ENCODE assay signal across 14 cellular contexts in the genomic region with DNA sequence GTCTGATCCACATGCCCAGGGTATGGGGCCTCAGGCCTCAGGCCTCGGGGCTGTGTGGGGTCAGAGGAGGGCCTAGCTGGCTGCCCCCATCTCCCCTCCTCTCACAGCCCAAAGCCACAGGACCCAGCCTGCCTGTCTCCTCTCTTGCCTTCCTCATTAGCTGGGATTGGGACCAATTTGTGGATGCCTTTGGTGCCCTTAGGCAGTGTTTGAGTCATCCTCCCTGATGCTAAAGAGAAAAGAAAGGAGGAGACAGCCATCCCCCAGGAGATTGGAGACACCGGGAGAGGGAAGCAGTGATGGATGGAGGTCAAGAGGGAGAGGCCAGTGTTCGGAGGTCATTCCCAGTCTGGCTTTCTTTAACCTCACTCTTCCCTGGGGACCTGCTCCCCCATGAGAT. TPM values are rescaled to one million over a fixed set of nuclear protein-coding genes. Genes with fewer than 3 reads are reported as not detected.
DNase-seq lines count a peak whose midpoint lies in the region; ATAC-seq and TF ChIP-seq lines count a peak whose summit lies in the region.
"Had no signal": no experiment of that assay in that cellular context is flagged by ENCODE, and none has a peak within 500 bp of the region (broad histone marks: within the 10 kb centered on the region; RNA-seq: fewer than 3 reads in every experiment).

No MANE protein-coding gene starts in this region.

- no peaks in the 10 kb centered on the region for H3K9me2 ChIP-seq in PC-3 (replicated peaks; ENCODE audit: low read length)
- H3K9me2 ChIP-seq in PC-9 (ENCODE audit: insufficient read depth), result no peaks in the 10 kb centered on the region

- H3K9me3 ChIP-seq in PC-3 (ENCODE audit: low read length), result no peaks in the 10 kb centered on the region
- no peaks in the 10 kb centered on the region for H3K9me3 ChIP-seq in PC-9 (ENCODE audit: insufficient read depth, low read depth)
- H3K9me3 ChIP-seq: BLaER1 treated with 17β-estradiol and CSF1 and Interleukin-3, amounts not matched to agents 10 nM and 100 nM had no signal

- no peaks in the 10 kb centered on the region for H3F3A ChIP-seq in PC-3 (ENCODE audit: low read length, unreplicated experiment)
- no peaks in the 10 kb centered on the region for H3F3A ChIP-seq in PC-9 (ENCODE audit: insufficient read depth, low read depth)

- H3K4me2 ChIP-seq in PC-3 (ENCODE audit: low read length) (no peak overlapping the region), PC-9 (no peak overlapping the region)
- H3K4me2 ChIP-seq: BLaER1 treated with 17β-estradiol and CSF1 and Interleukin-3, amounts not matched to agents 10 nM and 100 nM had no signal

- peaks cover 65% of the 10 kb centered on the region for H3K27me3 ChIP-seq in PC-3 (ENCODE audit: low read length)
- H3K27me3 ChIP-seq in PC-9 (ENCODE audit: insufficient read depth, low read depth), result peaks cover 8% of the 10 kb centered on the region; the same call in 1 of the 2 replicates
- H3K27me3 ChIP-seq: BLaER1 treated with 17β-estradiol and CSF1 and Interleukin-3, amounts not matched to agents 10 nM and 100 nM had no signal

- BruUV-seq in PC-3 (replicated peaks; lab: Mats Ljungman, UMichigan), result no TSS peak
- BruUV-seq in PC-9 (replicated peaks; lab: Mats Ljungman, UMichigan), result no TSS peak

- CTCF ChIA-PET in PC-3 (lab: Charles Lee), result no interaction called here
- CTCF ChIA-PET in PC-9 (lab: Charles Lee), result no interaction called here

- H3K36me3 ChIP-seq in PC-3 (ENCODE audit: low read depth, low read length), result no peaks in the 10 kb centered on the region
- H3K36me3 ChIP-seq in PC-9 (ENCODE audit: low read depth), result no peaks in the 10 kb centered on the region
- H3K36me3 ChIP-seq: BLaER1 treated with 17β-estradiol and CSF1 and Interleukin-3, amounts not matched to agents 10 nM and 100 nM had no signal

- DNase-seq in AG20443 (ENCODE audit: low spot score), result peak; percentile 18
- DNase-seq in ELR (ENCODE audit: low read depth), result peak; percentile 37
- peak; percentile 21 for DNase-seq in PC-3
- peak; percentile 91 for DNase-seq in islet precursor cell
- DNase-seq in PC-9, result no peak
- no peak for DNase-seq in NCI-H1417 treated with DMSO at 0.1 percent for 48 hours (lab: John Stamatoyannopoulos, UW)
- no peak for DNase-seq in NOMO-1 (lab: John Stamatoyannopoulos, UW; ENCODE audit: unreplicated experiment in 2 of 2)
- no peak for DNase-seq in activated T-cell treated with anti-CD3 and anti-CD28 coated beads, Interleukin-2, amount 50 U/mL, for 1 hour
- DNase-seq: 8988T; CD4-positive, CD25-positive, alpha-beta regulatory T cell; DMS53; GDM1; HCEC 1CT had no signal

- intact Hi-C loops in PC-3 (cut with micrococcal nuclease) (no loop called here), PC-9 (cut with micrococcal nuclease; ENCODE audit: unreplicated experiment) (no loop called here)

- TF ChIP-seq CTCF in PC-3 (conservative IDR thresholded peaks at IDR 0.05; ENCODE audit: low read depth, low read length) (no peak), PC-9 (conservative IDR thresholded peaks at IDR 0.05) (no peak)

- H3K4me1 ChIP-seq in PC-3 (ENCODE audit: insufficient read depth, low read length) (no peaks in the 10 kb centered on the region), PC-9 (replicated peaks; ENCODE audit: insufficient read depth) (no peaks in the 10 kb centered on the region)
- H3K4me1 ChIP-seq: BLaER1 treated with 17β-estradiol and CSF1 and Interleukin-3, amounts not matched to agents 10 nM and 100 nM had no signal

- no peak for ATAC-seq in PC-3

- POLR2A ChIA-PET in PC-3 (lab: Charles Lee; ENCODE audit: unreplicated experiment) (no interaction called here), PC-9 (lab: Charles Lee; ENCODE audit: unreplicated experiment) (no interaction called here)

- H3K27ac ChIP-seq in PC-3 (ENCODE audit: low read length) (no peak overlapping the region), PC-9 (no peak overlapping the region)
- H3K27ac ChIP-seq: BLaER1 treated with 17β-estradiol and CSF1 and Interleukin-3, amounts not matched to agents 10 nM and 100 nM had no signal

- no peaks in the 10 kb centered on the region for H4K20me1 ChIP-seq in PC-3 (ENCODE audit: low read length)
- H4K20me1 ChIP-seq in PC-9 (ENCODE audit: insufficient read depth), result no peaks in the 10 kb centered on the region
- H4K20me1 ChIP-seq: BLaER1 treated with 17β-estradiol and CSF1 and Interleukin-3, amounts not matched to agents 10 nM and 100 nM had no signal

- H3K4me3 ChIP-seq in PC-3 (ENCODE audit: low read length) (no peak overlapping the region), PC-9 (no peak overlapping the region)
- H3K4me3 ChIP-seq: BLaER1 treated with 17β-estradiol and CSF1 and Interleukin-3, amounts not matched to agents 10 nM and 100 nM had no signal

- H2AFZ ChIP-seq in PC-3 (ENCODE audit: low read length) (no peak overlapping the region), PC-9 (no peak overlapping the region)

- no peak overlapping the region for H3K9ac ChIP-seq in PC-3 (ENCODE audit: low read length)
- H3K9ac ChIP-seq: BLaER1 treated with 17β-estradiol and CSF1 and Interleukin-3, amounts not matched to agents 10 nM and 100 nM had no signal

- H3K79me2 ChIP-seq in PC-3 (ENCODE audit: low read length) (no peaks in the 10 kb centered on the region), PC-9 (ENCODE audit: low read depth) (no peaks in the 10 kb centered on the region)

RNA-seq across cellular contexts. Expression of gene NOG, which starts 23.3 kb away (rescaled TPM):
- 23.9 and 30.6 TPM in 2 replicates for total RNA-seq in PC-3 (2014; rRNA removed)
- 4.2 and 4.8 TPM in 2 replicates for total RNA-seq in PC-9 (2021)

Comparison
In these comparisons a context has a peak if more than half of its experiments do, and no peak if none do; other contexts are left out.
1. DNase-seq: peak in AG20443 (single experiment), ELR (single experiment), PC-3 (single experiment) and islet precursor cell (single experiment); none in PC-9 (0 of 2), NCI-H1417 treated with DMSO at 0.1 percent for 48 hours (single experiment), NOMO-1 (0 of 2) and activated T-cell treated with anti-CD3 and anti-CD28 coated beads, Interleukin-2, amount 50 U/mL, for 1 hour (single experiment).